In genomic region chr9:80157128-80157527, GRCh38 we compare ENCODE assay signal across 13 cellular contexts.
DNase-seq lines count a peak whose midpoint lies in the region; ATAC-seq and TF ChIP-seq lines count a peak whose summit lies in the region.
"Had no signal": no experiment of that assay in that cellular context is flagged by ENCODE, and none has a peak within 500 bp of the region (broad histone marks: within the 10 kb centered on the region; RNA-seq: fewer than 3 reads in every experiment).

No MANE protein-coding gene starts in this region.

- H4K20me1 ChIP-seq in hepatocyte (ENCODE audit: insufficient read depth, poor library complexity, severe bottlenecking), result no peaks in the 10 kb centered on the region

- no peak overlapping the region for H3K4me3 ChIP-seq in hepatocyte
- no peak overlapping the region for H3K4me3 ChIP-seq in right atrium auricular region
- H3K4me3 ChIP-seq: cardiac muscle cell had no signal

- no peaks in the 10 kb centered on the region for H3K9me3 ChIP-seq in hepatocyte (ENCODE audit: low read depth)
- H3K9me3 ChIP-seq in right atrium auricular region, result peaks cover 0 to 9% of the 10 kb centered on the region in 2 donors

- no peaks in the 10 kb centered on the region for H3K9me2 ChIP-seq in hepatocyte (replicated peaks; ENCODE audit: insufficient read depth)

- H3K79me2 ChIP-seq in hepatocyte, result no peaks in the 10 kb centered on the region

- no peaks in the 10 kb centered on the region for H3K36me3 ChIP-seq in hepatocyte (replicated peaks; ENCODE audit: insufficient read depth, low read depth)
- no peaks in the 10 kb centered on the region for H3K36me3 ChIP-seq in right atrium auricular region
- H3K36me3 ChIP-seq: cardiac muscle cell had no signal

- DNase-seq in hepatocyte (ENCODE audit: low spot score) (no peak), foreskin keratinocyte (no peak), right atrium auricular region (ENCODE audit: low spot score) (no peak), substantia nigra (lab: John Stamatoyannopoulos, UW) (no peak)
- DNase-seq in activated CD4-positive, alpha-beta T cell treated with anti-CD3 and anti-CD28 coated beads for 1 hour, result no peak
- DNase-seq: CD4-positive, alpha-beta memory T cell; RPMI8226; trophoblast cell had no signal

- TF ChIP-seq CTCF in hepatocyte (IDR thresholded peaks at IDR 0.05; ENCODE audit: poor library complexity) (no peak), foreskin keratinocyte (conservative IDR thresholded peaks at IDR 0.05) (no peak), right atrium auricular region (IDR thresholded peaks at IDR 0.05) (no peak)

- no peak overlapping the region for H2AFZ ChIP-seq in hepatocyte

- H3K4me2 ChIP-seq in hepatocyte, result peak overlapping the region; percentile 64

- ATAC-seq in GM18907 (IDR thresholded peaks at IDR 0.05; ENCODE audit: unreplicated experiment), result peak; percentile 31
- ATAC-seq in GM21723 (IDR thresholded peaks at IDR 0.05; ENCODE audit: unreplicated experiment), result peak; percentile 13
- peak; percentile 45 for ATAC-seq in HG03280 (IDR thresholded peaks at IDR 0.05; ENCODE audit: unreplicated experiment)
- no peak for ATAC-seq in foreskin keratinocyte
- ATAC-seq: sciatic nerve had no signal

- H3K27me3 ChIP-seq in hepatocyte (no peaks in the 10 kb centered on the region), foreskin keratinocyte (no peaks in the 10 kb centered on the region), right atrium auricular region (no peaks in the 10 kb centered on the region)
- H3K27me3 ChIP-seq: cardiac muscle cell had no signal

- 63% methylated on average over 1 of the region's 1 CpG for WGBS in hepatocyte (ENCODE audit: low lambda C conversion rate, missing lambda C conversion rate)

- H3K27ac ChIP-seq in hepatocyte, result no peak overlapping the region
- H3K27ac ChIP-seq in foreskin keratinocyte, result no peak overlapping the region
- no peak overlapping the region for H3K27ac ChIP-seq in right atrium auricular region
- H3K27ac ChIP-seq in substantia nigra (ENCODE audit: low read depth, low read length, poor library complexity, severe bottlenecking), result no peak overlapping the region
- H3K27ac ChIP-seq: cardiac muscle cell had no signal

- H3K4me1 ChIP-seq in hepatocyte (ENCODE audit: insufficient read depth) (peaks cover 3% of the 10 kb centered on the region), foreskin keratinocyte (no peaks in the 10 kb centered on the region), right atrium auricular region (no peaks in the 10 kb centered on the region)
